In genomic region chr1:183281553-183282091, GRCh38 we compare ENCODE assay signal across 8 cellular contexts.
DNase-seq lines count a peak whose midpoint lies in the region; ATAC-seq and TF ChIP-seq lines count a peak whose summit lies in the region.

No MANE protein-coding gene starts in this region.

- no peak overlapping the region for H3K4me3 Mint-ChIP-seq in naive thymus-derived CD4-positive, alpha-beta T cell

- no peaks in the 10 kb centered on the region for H3K36me3 ChIP-seq in OCI-LY3 (replicated peaks; ENCODE audit: low read depth, low read length)
- no peaks in the 10 kb centered on the region for H3K36me3 ChIP-seq in esophagus squamous epithelium
- no peaks in the 10 kb centered on the region for H3K36me3 ChIP-seq in naive thymus-derived CD4-positive, alpha-beta T cell (ENCODE audit: control insufficient read depth in 2 of 3, insufficient read depth in 3 of 3, low read length in 3 of 3)

- no peaks in the 10 kb centered on the region for H4K20me1 ChIP-seq in OCI-LY3 (ENCODE audit: insufficient read depth, low read length)

- POLR2A ChIA-PET in naive thymus-derived CD4-positive, alpha-beta T cell (lab: Charles Lee) = no interaction called here

- TF ChIP-seq POLR2A in esophagus squamous epithelium (IDR thresholded peaks at IDR 0.05) = no peak

- H3K9me3 ChIP-seq in OCI-LY3 (ENCODE audit: insufficient read depth, low read length) = no peaks in the 10 kb centered on the region
- no peaks in the 10 kb centered on the region for H3K9me3 ChIP-seq in esophagus squamous epithelium
- H3K9me3 ChIP-seq in naive thymus-derived CD4-positive, alpha-beta T cell (ENCODE audit: control insufficient read depth in 2 of 3, low read length in 3 of 3) = no peaks in the 10 kb centered on the region

- peak; percentile 87 for DNase-seq in AG09319 (ENCODE audit: extremely low read depth, low read depth)
- peak; percentile 47 for DNase-seq in GM19240 (ENCODE audit: insufficient read length, low spot score)
- peak; percentile 62 for DNase-seq in HuH-7.5 (ENCODE audit: low spot score)
- peak; percentile 53 for DNase-seq in activated T-cell treated with anti-CD3 and anti-CD28 coated beads for 4 hours
- DNase-seq in esophagus squamous epithelium (lab: John Stamatoyannopoulos, UW) = peak; percentile 34
- peak; percentile 42 to 69 (median 49) for DNase-seq in naive thymus-derived CD4-positive, alpha-beta T cell
- DNase-seq in stimulated activated CD8-positive, alpha-beta memory T cell treated with anti-CD3 and anti-CD28 coated beads, Interleukin-7, amount 100 ng/mL, for 4 hours (ENCODE audit: low read depth in 2 of 2) = peak; percentile 21 to 31

- CTCF ChIA-PET in naive thymus-derived CD4-positive, alpha-beta T cell (lab: Charles Lee) = interaction anchor here (0.6 to 1.0 kb wide), 4 partner anchors 21 to 1928 kb away, joined by 3 to 5 read pairs (median 4); no protein-coding TSS in a partner anchor

- intact Hi-C loops in esophagus squamous epithelium (cut with DNase I) = loop anchor here (10.0 kb wide), 1 partner anchor 263 kb away; no protein-coding TSS in a partner anchor
- intact Hi-C loops in naive thymus-derived CD4-positive, alpha-beta T cell (cut with micrococcal nuclease) = loop anchor here (1.0 to 2.0 kb wide), 7 partner anchors 189 to 635 kb away; no protein-coding TSS in a partner anchor

- H3K79me2 ChIP-seq in OCI-LY3 (ENCODE audit: low read length) = no peaks in the 10 kb centered on the region

- H3K27me3 ChIP-seq in OCI-LY3 (ENCODE audit: low read depth, low read length) = peaks cover 30% of the 10 kb centered on the region
- no peaks in the 10 kb centered on the region for H3K27me3 ChIP-seq in esophagus squamous epithelium
- H3K27me3 ChIP-seq in naive thymus-derived CD4-positive, alpha-beta T cell (ENCODE audit: control insufficient read depth in 2 of 2, insufficient read depth in 2 of 2, low read length in 2 of 2) = no peaks in the 10 kb centered on the region

- no peak overlapping the region for H3K9ac ChIP-seq in OCI-LY3 (ENCODE audit: low read length)

- no peak overlapping the region for H3K4me3 ChIP-seq in OCI-LY3 (ENCODE audit: low read length)
- no peak overlapping the region for H3K4me3 ChIP-seq in esophagus squamous epithelium
- no peak overlapping the region for H3K4me3 ChIP-seq in naive thymus-derived CD4-positive, alpha-beta T cell (ENCODE audit: low read length)

- 36 to 44% methylated on average over 10 of the region's 12 CpGs for WGBS in esophagus squamous epithelium, 2 donors

- no peak overlapping the region for H3K4me2 ChIP-seq in OCI-LY3 (ENCODE audit: low read length)

- H3K27ac Mint-ChIP-seq in naive thymus-derived CD4-positive, alpha-beta T cell = peak overlapping the region in 1 of 9 donors; percentile 60

- H3K9me3 Mint-ChIP-seq in naive thymus-derived CD4-positive, alpha-beta T cell = no peaks in the 10 kb centered on the region

- peaks cover 0 to 10% (median 5%) of the 10 kb centered on the region in 5 donors for H3K27me3 Mint-ChIP-seq in naive thymus-derived CD4-positive, alpha-beta T cell

- ATAC-seq in naive thymus-derived CD4-positive, alpha-beta T cell = peak; percentile 73

- H2AFZ ChIP-seq in OCI-LY3 (ENCODE audit: low read depth, low read length) = no peak overlapping the region

- peak; percentile 81 for TF ChIP-seq CTCF in AG09319 (IDR thresholded peaks at IDR 0.05; ENCODE audit: low read depth, low read length)
- peak; percentile 95 for TF ChIP-seq CTCF in OCI-LY3 (IDR thresholded peaks at IDR 0.05; ENCODE audit: low read depth, low read length)
- peak; percentile 72 to 94 (median 92) for TF ChIP-seq CTCF in esophagus squamous epithelium (IDR thresholded peaks at IDR 0.05)

- H3K4me1 ChIP-seq in OCI-LY3 (ENCODE audit: low read length) (no peaks in the 10 kb centered on the region), esophagus squamous epithelium (peaks cover 11 to 61% (median 42%) of the 10 kb centered on the region in 3 donors)
- H3K4me1 ChIP-seq in naive thymus-derived CD4-positive, alpha-beta T cell (ENCODE audit: control insufficient read depth in 2 of 2, insufficient read depth in 2 of 2, low read length in 2 of 2) = no peaks in the 10 kb centered on the region

- H3K36me3 Mint-ChIP-seq in naive thymus-derived CD4-positive, alpha-beta T cell = no peaks in the 10 kb centered on the region

- H3K4me1 Mint-ChIP-seq in naive thymus-derived CD4-positive, alpha-beta T cell = peaks cover 0 to 14% (median 3%) of the 10 kb centered on the region in 7 donors

- no peak overlapping the region for H3K27ac ChIP-seq in OCI-LY3 (ENCODE audit: low read length)
- H3K27ac ChIP-seq in esophagus squamous epithelium = peak overlapping the region; percentile 8 to 78 (median 58)
- H3K27ac ChIP-seq in naive thymus-derived CD4-positive, alpha-beta T cell (ENCODE audit: low read depth, low read length) = no peak overlapping the region

Comparison
In these comparisons a context has a peak if more than half of its experiments do, and no peak if none do; other contexts are left out.
1. DNase-seq: peak in every context shown above with its lines; median percentile 87 in AG09319; 62 in HuH-7.5; 53 in activated T-cell treated with anti-CD3 and anti-CD28 coated beads for 4 hours; 49 in naive thymus-derived CD4-positive, alpha-beta T cell; 47 in GM19240; 34 in esophagus squamous epithelium; 26 in stimulated activated CD8-positive, alpha-beta memory T cell treated with anti-CD3 and anti-CD28 coated beads, Interleukin-7, amount 100 ng/mL, for 4 hours.
2. H3K27ac ChIP-seq: peak in esophagus squamous epithelium (4 of 4); none in OCI-LY3 (single experiment) and naive thymus-derived CD4-positive, alpha-beta T cell (single experiment).
3. Peak in every context shown above with its lines, with median percentiles within 50 percentile points of each other: CTCF ChIP-seq.